8 cellular contexts compared by ENCODE assay signal in genomic region chr11:6618117-6619020, GRCh38.
DNase-seq lines count a peak whose midpoint lies in the region; ATAC-seq and TF ChIP-seq lines count a peak whose summit lies in the region.

No MANE protein-coding gene starts in this region.

- H3K79me2 ChIP-seq in KMS-11 (ENCODE audit: insufficient read depth, low read depth), result no peaks in the 10 kb centered on the region

- no peak for TF ChIP-seq CTCF in GM06990 (IDR thresholded peaks at IDR 0.05; ENCODE audit: insufficient read depth, low read length, poor library complexity, severe bottlenecking)
- TF ChIP-seq CTCF in KMS-11 (conservative IDR thresholded peaks at IDR 0.05; ENCODE audit: low read depth, low read length), result no peak

- H3K36me3 ChIP-seq in GM06990 (ENCODE audit: control insufficient read depth, insufficient read depth, low read length), result peaks cover 7% of the 10 kb centered on the region
- no peaks in the 10 kb centered on the region for H3K36me3 ChIP-seq in KMS-11 (ENCODE audit: insufficient read depth)
- peaks cover 20 to 30% of the 10 kb centered on the region in 2 donors for H3K36me3 ChIP-seq in duodenal mucosa (ENCODE audit: control insufficient read depth in 1 of 2, insufficient read depth in 2 of 2, low read length in 2 of 2)

- H3K4me3 ChIP-seq in GM06990 (replicated peaks; ENCODE audit: low read depth, low read length) (peak overlapping the region; percentile 96), KMS-11 (IDR thresholded peaks at IDR 0.05; ENCODE audit: insufficient read depth, low read depth, low read length) (peak overlapping the region; percentile 26), duodenal mucosa (ENCODE audit: low read depth in 1 of 2, low read length in 2 of 2) (peak overlapping the region; percentile 94 to 96)

- H3K4me1 ChIP-seq in KMS-11 (ENCODE audit: low read depth, poor library complexity, severe bottlenecking) (peaks cover 15% of the 10 kb centered on the region), duodenal mucosa (ENCODE audit: control insufficient read depth in 1 of 2, insufficient read depth in 2 of 2, low read length in 2 of 2) (peaks cover 17 to 20% of the 10 kb centered on the region in 2 donors)

- no peaks in the 10 kb centered on the region for H4K20me1 ChIP-seq in KMS-11 (ENCODE audit: insufficient read depth)

- no peak overlapping the region for H3K27ac ChIP-seq in KMS-11
- peak overlapping the region; percentile 63 for H3K27ac ChIP-seq in duodenal mucosa (ENCODE audit: low read depth, low read length)

- peak overlapping the region; percentile 62; the same call in 1 of the 2 replicates for H2AFZ ChIP-seq in KMS-11 (ENCODE audit: low read depth)

- peak overlapping the region; percentile 85 for H3K4me2 ChIP-seq in KMS-11

- DNase-seq in GM06990 (ENCODE audit: extremely low read depth, insufficient read length) (peak; percentile 48), medulla oblongata (ENCODE audit: extremely low spot score) (peak; percentile 82)
- peak; percentile 75 to 77 for DNase-seq in activated CD4-positive, alpha-beta T cell treated with anti-CD3 and anti-CD28 coated beads for 4 hours
- peak; percentile 31 to 40 for DNase-seq in stimulated activated CD8-positive, alpha-beta memory T cell treated with anti-CD3 and anti-CD28 coated beads, Interleukin-7, amount 100 ng/mL, for 1 hour (ENCODE audit: low read depth in 2 of 2)

- H3K27me3 ChIP-seq in GM06990 (replicated peaks; ENCODE audit: control insufficient read depth, insufficient read depth, low read length), result no peaks in the 10 kb centered on the region
- H3K27me3 ChIP-seq in KMS-11 (ENCODE audit: insufficient read depth, low read depth), result no peaks in the 10 kb centered on the region
- H3K27me3 ChIP-seq in duodenal mucosa (ENCODE audit: control insufficient read depth in 1 of 2, insufficient read depth in 2 of 2, low read length in 2 of 2), result no peaks in the 10 kb centered on the region

- peak overlapping the region; percentile 52; the same call in 1 of the 2 replicates for H3K9ac ChIP-seq in KMS-11
- H3K9ac ChIP-seq in duodenal mucosa (ENCODE audit: low read depth in 1 of 2, low read length in 2 of 2), result peak overlapping the region; percentile 91 to 95

- ATAC-seq in GM21423 (IDR thresholded peaks at IDR 0.05; ENCODE audit: unreplicated experiment), result no peak
- ATAC-seq in GM21360 (IDR thresholded peaks at IDR 0.05; ENCODE audit: unreplicated experiment), result no peak

- no peaks in the 10 kb centered on the region for H3K9me3 ChIP-seq in duodenal mucosa (ENCODE audit: control insufficient read depth in 1 of 2, low read length in 2 of 2)

Comparison
In these comparisons a context has a peak if more than half of its experiments do, and no peak if none do; other contexts are left out.
1. H3K4me3 ChIP-seq: peak in every context shown above with its lines; median percentile 96 in GM06990; 95 in duodenal mucosa; 26 in KMS-11.